Comparison of ENCODE assay signal across 9 cellular contexts in the genomic region with DNA sequence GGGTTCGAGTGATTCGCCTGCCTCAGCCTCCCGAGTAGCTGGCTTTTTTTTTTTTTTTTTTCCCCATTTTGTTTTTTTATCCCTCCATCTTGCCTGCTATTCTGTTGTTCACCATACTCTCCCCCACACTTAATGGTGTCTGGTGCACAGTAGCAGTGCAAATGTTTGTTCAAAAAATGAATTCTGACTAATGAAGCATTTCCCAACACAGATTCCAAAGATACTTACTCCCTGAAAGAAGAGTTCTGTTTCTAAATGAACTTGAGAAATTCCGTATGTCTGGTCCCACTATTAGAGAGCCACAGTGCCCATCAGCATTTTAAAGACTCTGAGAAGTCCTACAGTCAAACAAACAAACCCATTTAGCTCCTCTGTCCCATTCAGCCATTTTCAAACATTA. TPM values are rescaled to one million over a fixed set of nuclear protein-coding genes. Genes with fewer than 3 reads are reported as not detected.
DNase-seq lines count a peak whose midpoint lies in the region; ATAC-seq and TF ChIP-seq lines count a peak whose summit lies in the region.
"Had no signal": no experiment of that assay in that cellular context is flagged by ENCODE, and none has a peak within 500 bp of the region (broad histone marks: within the 10 kb centered on the region; RNA-seq: fewer than 3 reads in every experiment).

No MANE protein-coding gene starts in this region.

- intact Hi-C loops in CD4-positive, alpha-beta memory T cell (cut with micrococcal nuclease), result loop anchor here (1.0 to 2.0 kb wide), 2 partner anchors 9 to 60 kb away; no protein-coding TSS in a partner anchor
- intact Hi-C loops in natural killer cell (cut with micrococcal nuclease), result loop anchor here (2.0 kb wide), 1 partner anchor 74 kb away; the partner anchor contains the start of gene ARL8B

- peak overlapping the region; percentile 70 for H3K9ac ChIP-seq in MM.1S (ENCODE audit: low read length)

- no peaks in the 10 kb centered on the region for H3K27me3 Mint-ChIP-seq in CD4-positive, alpha-beta memory T cell
- H3K27me3 Mint-ChIP-seq in natural killer cell (ENCODE audit: low read depth in 2 of 2), result no peaks in the 10 kb centered on the region

- peak overlapping the region; percentile 54 for H3K27ac ChIP-seq in CD4-positive, alpha-beta memory T cell (ENCODE audit: low read depth, low read length)
- peak overlapping the region; percentile 98 for H3K27ac ChIP-seq in MM.1S (ENCODE audit: low read length)

- peaks cover 46 to 66% of the 10 kb centered on the region in 2 donors for H3K36me3 Mint-ChIP-seq in CD4-positive, alpha-beta memory T cell
- no peaks in the 10 kb centered on the region for H3K36me3 Mint-ChIP-seq in natural killer cell

- CTCF ChIA-PET in CD4-positive, alpha-beta memory T cell (lab: Charles Lee; ENCODE audit: partially characterized antibody), result interaction anchor here (0.7 to 3.8 kb wide), 8 partner anchors 8 to 704 kb away, joined by 3 to 19 read pairs (median 3); partner anchors contain the start of genes EDEM1 and ITPR1

- peaks cover 76% of the 10 kb centered on the region for H3F3A ChIP-seq in MM.1S (ENCODE audit: insufficient read depth, low read length)

- H3K27me3 ChIP-seq in CD4-positive, alpha-beta memory T cell (ENCODE audit: insufficient read depth, low read length), result no peaks in the 10 kb centered on the region
- H3K27me3 ChIP-seq in MM.1S (replicated peaks; ENCODE audit: insufficient read depth, low read length), result no peaks in the 10 kb centered on the region

- peaks cover 66 to 92% (median 78%) of the 10 kb centered on the region in 4 donors for H3K4me1 Mint-ChIP-seq in CD4-positive, alpha-beta memory T cell
- H3K4me1 Mint-ChIP-seq in natural killer cell, result peaks cover 65 to 69% of the 10 kb centered on the region in 2 donors

- peaks cover 87% of the 10 kb centered on the region for H3K4me1 ChIP-seq in CD4-positive, alpha-beta memory T cell (ENCODE audit: insufficient read depth, low read length)
- peaks cover 86% of the 10 kb centered on the region for H3K4me1 ChIP-seq in MM.1S (ENCODE audit: low read length)

- H2AFZ ChIP-seq in MM.1S (ENCODE audit: low read length), result no peak overlapping the region

- no peaks in the 10 kb centered on the region for H3K9me2 ChIP-seq in MM.1S (replicated peaks; ENCODE audit: insufficient read depth, low read length)

- H4K20me1 ChIP-seq in MM.1S (ENCODE audit: insufficient read depth, low read length), result no peaks in the 10 kb centered on the region

- H3K27ac Mint-ChIP-seq in CD4-positive, alpha-beta memory T cell, result peak overlapping the region; percentile 89 to 98 (median 94)
- peak overlapping the region; percentile 83 to 92 for H3K27ac Mint-ChIP-seq in natural killer cell

- DNase-seq in CD4-positive, alpha-beta memory T cell, result no peak
- DNase-seq in MM.1S (peak; percentile 19), choroid plexus epithelial cell (ENCODE audit: low read depth) (peak; percentile 80), natural killer cell (no peak), UCSD-AML1 (lab: John Stamatoyannopoulos, UW; ENCODE audit: unreplicated experiment) (no peak), putamen (ENCODE audit: low spot score) (no peak), glomerular visceral epithelial cell (ENCODE audit: extremely low spot score) (no peak)
- DNase-seq: cerebellar nuclear complex had no signal

- no peaks in the 10 kb centered on the region for H3K9me3 ChIP-seq in CD4-positive, alpha-beta memory T cell (ENCODE audit: control insufficient read depth in 1 of 2, low read length in 2 of 2)
- no peaks in the 10 kb centered on the region for H3K9me3 ChIP-seq in MM.1S (replicated peaks; ENCODE audit: insufficient read depth, low read length)

- peaks cover 0 to 5% (median 0%) of the 10 kb centered on the region in 8 donors for H3K9me3 Mint-ChIP-seq in CD4-positive, alpha-beta memory T cell
- H3K9me3 Mint-ChIP-seq in natural killer cell, result no peaks in the 10 kb centered on the region

- TF ChIP-seq CTCF in MM.1S (IDR thresholded peaks at IDR 0.05; ENCODE audit: low read length) (no peak), choroid plexus epithelial cell (conservative IDR thresholded peaks at IDR 0.05; ENCODE audit: low read depth, low read length) (no peak), natural killer cell (IDR thresholded peaks at IDR 0.05) (no peak)

- peak overlapping the region; percentile 66; the same call in 1 of the 2 replicates for H3K4me2 ChIP-seq in MM.1S (ENCODE audit: low read depth, low read length)

- peak overlapping the region in 1 of 2 donors; percentile 7 for H3K4me3 ChIP-seq in CD4-positive, alpha-beta memory T cell (ENCODE audit: low read length in 2 of 2)
- H3K4me3 ChIP-seq in MM.1S (ENCODE audit: low read length), result peak overlapping the region; percentile 12
- H3K4me3 ChIP-seq in choroid plexus epithelial cell (ENCODE audit: low read depth, low read length), result no peak overlapping the region

- H3K4me3 Mint-ChIP-seq in CD4-positive, alpha-beta memory T cell, result peak overlapping the region; percentile 13 to 84 (median 80)
- peak overlapping the region; percentile 71 for H3K4me3 Mint-ChIP-seq in natural killer cell

- H3K79me2 ChIP-seq in MM.1S (ENCODE audit: low read length), result peaks cover 89% of the 10 kb centered on the region

- POLR2A ChIA-PET in CD4-positive, alpha-beta memory T cell (lab: Charles Lee; ENCODE audit: partially characterized antibody), result interaction anchor here (0.6 to 8.4 kb wide), 15 partner anchors 10 to 846 kb away, joined by 3 to 206 read pairs (median 4); partner anchors contain the start of genes ARL8B, BHLHE40, EDEM1 and ITPR1

- peaks cover 10% of the 10 kb centered on the region for H3K36me3 ChIP-seq in CD4-positive, alpha-beta memory T cell (ENCODE audit: insufficient read depth, low read length)
- H3K36me3 ChIP-seq in MM.1S (replicated peaks; ENCODE audit: insufficient read depth, low read length), result peaks cover 13% of the 10 kb centered on the region

- ATAC-seq in natural killer cell (no peak), GM18870 (IDR thresholded peaks at IDR 0.05; ENCODE audit: unreplicated experiment) (no peak)

RNA-seq across cellular contexts. Expression of gene EDEM1, which starts 9.5 kb away (rescaled TPM):
- 100 to 1,000 TPM; 146 to 153 TPM for total RNA-seq in CD4-positive, alpha-beta memory T cell
- polyA plus RNA-seq in CD4-positive, alpha-beta memory T cell, result 10 to 100 TPM; 42.4 to 52.9 TPM
- total RNA-seq in natural killer cell, result 10 to 100 TPM; 55.3 to 64.2 (median 59.9) TPM

Comparison
In these comparisons a context has a peak if more than half of its experiments do, and no peak if none do; other contexts are left out.
1. DNase-seq: peak in MM.1S (single experiment) and choroid plexus epithelial cell (single experiment); none in CD4-positive, alpha-beta memory T cell (0 of 5), natural killer cell (single experiment), UCSD-AML1 (single experiment), putamen (single experiment) and glomerular visceral epithelial cell (single experiment).